ENCODE assay signal across 9 cellular contexts in the genomic region with DNA sequence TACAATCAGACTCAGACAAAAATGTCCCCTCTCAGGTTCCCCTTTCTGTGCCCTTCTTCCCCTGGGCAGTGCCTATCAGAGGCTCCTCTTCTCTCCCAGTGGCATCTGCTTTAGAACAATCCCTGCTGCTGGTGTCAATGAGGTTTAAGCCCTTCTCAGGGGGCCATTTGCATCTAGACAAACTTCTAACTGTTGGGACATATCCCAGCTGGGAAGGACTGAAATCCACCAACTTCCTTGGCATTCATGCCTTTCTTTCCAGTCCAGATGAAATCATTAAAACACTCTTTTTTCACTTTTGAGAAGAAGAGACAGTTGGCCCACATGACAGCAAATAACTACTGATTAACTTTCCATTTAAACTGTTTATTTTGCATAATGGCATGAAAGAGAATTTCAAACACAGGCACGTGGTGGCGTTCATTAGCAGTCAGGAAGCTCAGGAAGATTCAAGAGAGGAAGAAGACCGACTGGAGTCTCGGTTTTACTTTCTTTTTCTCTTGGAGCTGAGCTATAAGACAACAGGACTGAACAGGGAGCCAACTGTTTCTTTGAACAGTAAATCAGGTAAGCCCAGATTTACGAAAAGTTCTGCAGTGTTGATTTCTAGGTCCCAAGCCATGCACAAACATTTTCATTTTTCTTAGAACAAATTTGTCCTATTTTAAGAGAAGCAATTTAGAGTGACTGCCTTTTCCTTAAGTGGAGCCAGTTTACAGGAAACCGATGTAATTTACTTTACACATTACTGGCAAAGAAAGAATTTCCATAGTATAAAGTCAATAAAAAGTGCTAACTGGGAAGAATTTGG. TPM values are rescaled to one million over a fixed set of nuclear protein-coding genes. Genes with fewer than 3 reads are reported as not detected.
A peak's percentile ranks its signal among the peaks of the same experiment; 100 is the strongest.
DNase-seq lines count a peak whose midpoint lies in the region; ATAC-seq, FAIRE-seq and TF ChIP-seq lines count a peak whose summit lies in the region.
"Had no signal": no experiment of that assay in that cellular context is flagged by ENCODE, and none has a peak within 500 bp of the region (broad histone marks: within the 10 kb centered on the region; RNA-seq: fewer than 3 reads in every experiment).

A gene (plus strand): TSS at position 488 of the 811 bp plus-strand sequence. CDS start 1,354 bp downstream, outside the sequence.

- H3K4me3 Mint-ChIP-seq in activated naive CD8-positive, alpha-beta T cell treated with anti-CD3 and anti-CD28 coated beads, Interleukin-2, amount 50 U/mL, for 24 hours: peak within 1 kb of the TSS; percentile 94

- H3K4me1 Mint-ChIP-seq in activated naive CD8-positive, alpha-beta T cell treated with anti-CD3 and anti-CD28 coated beads, Interleukin-2, amount 50 U/mL, for 24 hours: peaks cover 73% of the 10 kb centered on the region

- H4K20me1 ChIP-seq in Loucy (ENCODE audit: insufficient read depth, low read length, poor library complexity, severe bottlenecking) (no peaks in the 10 kb centered on the region), keratinocyte (ENCODE audit: control insufficient read depth, extremely low read depth, insufficient read depth, low read length) (no peaks in the 10 kb centered on the region)

- peaks cover 49% of the 10 kb centered on the region for H3K36me3 Mint-ChIP-seq in activated naive CD8-positive, alpha-beta T cell treated with anti-CD3 and anti-CD28 coated beads, Interleukin-2, amount 50 U/mL, for 24 hours (ENCODE audit: low read depth)

- H3K27ac Mint-ChIP-seq in activated naive CD8-positive, alpha-beta T cell treated with anti-CD3 and anti-CD28 coated beads, Interleukin-2, amount 50 U/mL, for 24 hours: peak within 1 kb of the TSS; percentile 98

- H3K27me3 Mint-ChIP-seq in activated naive CD8-positive, alpha-beta T cell treated with anti-CD3 and anti-CD28 coated beads, Interleukin-2, amount 50 U/mL, for 24 hours: no peaks in the 10 kb centered on the region

- DNase-seq in NCI-H510A treated with DMSO at 0.1 percent for 48 hours (lab: John Stamatoyannopoulos, UW) (peak; percentile 7), NCI-H510A (lab: John Stamatoyannopoulos, UW) (no peak), keratinocyte (ENCODE audit: low read depth, low spot score) (no peak)
- no peak for DNase-seq in activated naive CD8-positive, alpha-beta T cell treated with anti-CD3 and anti-CD28 coated beads, Interleukin-2, amount 50 U/mL, for 24 hours
- no peak for DNase-seq in activated CD8-positive, alpha-beta memory T cell treated with anti-CD3 and anti-CD28 coated beads, Interleukin-2, amount 50 U/mL, for 4 hours

- H3K27me3 ChIP-seq in Loucy (ENCODE audit: insufficient read depth, low read length, poor library complexity, severe bottlenecking) (no peaks in the 10 kb centered on the region), keratinocyte (ENCODE audit: control insufficient read depth, extremely low read depth, insufficient read depth, low read length) (no peaks in the 10 kb centered on the region), stomach smooth muscle (ENCODE audit: control insufficient read depth in 1 of 2, insufficient read depth in 2 of 2, low read length in 2 of 2) (no peaks in the 10 kb centered on the region)

- H3K79me2 ChIP-seq in Loucy (ENCODE audit: insufficient read depth, low read length) (peaks cover 53% of the 10 kb centered on the region), keratinocyte (ENCODE audit: control insufficient read depth, insufficient read depth, low read length) (no peaks in the 10 kb centered on the region)

- H3K4me3 ChIP-seq in Loucy (ENCODE audit: low read length, poor library complexity, severe bottlenecking): peak within 1 kb of the TSS; percentile 81
- peak within 1 kb of the TSS in 2 of 3 experiments; percentile 66 to 70 for H3K4me3 ChIP-seq in keratinocyte (ENCODE audit: control insufficient read depth in 2 of 3, extremely low read depth in 1 of 3, insufficient read depth in 2 of 3, low read depth in 1 of 3, low read length in 3 of 3)
- H3K4me3 ChIP-seq in stomach smooth muscle (ENCODE audit: low read length in 2 of 2): peak within 1 kb of the TSS; percentile 70 to 83

- FAIRE-seq in keratinocyte (lab: Jason Lieb, UNC): peak; percentile 39

- ATAC-seq in GM21737 (IDR thresholded peaks at IDR 0.05; ENCODE audit: unreplicated experiment): peak; percentile 88
- ATAC-seq in activated naive CD8-positive, alpha-beta T cell treated with anti-CD3 and anti-CD28 coated beads, Interleukin-2, amount 50 U/mL, for 24 hours: peak; percentile 88

- no peak for TF ChIP-seq CTCF in Loucy (conservative IDR thresholded peaks at IDR 0.05; ENCODE audit: low read length)
- no peak for TF ChIP-seq CTCF in keratinocyte (optimal IDR thresholded peaks at IDR 0.05 in 1 of 3, IDR thresholded peaks at IDR 0.05 in 1 of 3, conservative IDR thresholded peaks at IDR 0.05 in 1 of 3; ENCODE audit: extremely low read depth in 1 of 3, insufficient read depth in 2 of 3, low read length in 3 of 3)

- H2AFZ ChIP-seq in Loucy (ENCODE audit: low read length) (peak within 1 kb of the TSS; percentile 75; the same call in 1 of the 2 replicates), keratinocyte (ENCODE audit: control insufficient read depth, low read length) (peak within 1 kb of the TSS; percentile 97)

- H3K27ac ChIP-seq in keratinocyte (ENCODE audit: control insufficient read depth, insufficient read depth, low read length): peak within 1 kb of the TSS; percentile 13
- H3K27ac ChIP-seq in stomach smooth muscle (ENCODE audit: low read length): peak within 1 kb of the TSS; percentile 58
- H3K27ac ChIP-seq: epithelial cell of prostate had no signal

- H3K9me1 ChIP-seq in keratinocyte (ENCODE audit: control insufficient read depth, extremely low read depth, insufficient read depth, low read length): no peaks in the 10 kb centered on the region

- H3K9me2 ChIP-seq in Loucy (replicated peaks; ENCODE audit: low read depth, low read length): no peaks in the 10 kb centered on the region

- dilution Hi-C loops in keratinocyte (cut with MboI; ENCODE audit: extremely low pct_ligation_motif_present, low sequenced_read_pairs): no loop called here

- peaks cover 20% of the 10 kb centered on the region for H3K9me3 Mint-ChIP-seq in activated naive CD8-positive, alpha-beta T cell treated with anti-CD3 and anti-CD28 coated beads, Interleukin-2, amount 50 U/mL, for 24 hours

- peaks cover 6% of the 10 kb centered on the region for H3K36me3 ChIP-seq in Loucy (ENCODE audit: insufficient read depth, low read length)
- H3K36me3 ChIP-seq in keratinocyte (ENCODE audit: control insufficient read depth in 2 of 2, extremely low read depth in 1 of 2, insufficient read depth in 2 of 2, low read length in 2 of 2): no peaks in the 10 kb centered on the region
- H3K36me3 ChIP-seq in stomach smooth muscle (ENCODE audit: control insufficient read depth in 2 of 2, insufficient read depth in 2 of 2, low read length in 2 of 2): no peaks in the 10 kb centered on the region

- H3K9ac ChIP-seq in Loucy (ENCODE audit: low read depth, low read length, poor library complexity, severe bottlenecking) (peak within 1 kb of the TSS; percentile 90), keratinocyte (ENCODE audit: control insufficient read depth, extremely low read depth, insufficient read depth, low read length) (peak within 1 kb of the TSS; percentile 34), stomach smooth muscle (ENCODE audit: low read length in 2 of 2) (peak within 1 kb of the TSS; percentile 71 to 80)

- H3K9me3 ChIP-seq in Loucy (ENCODE audit: insufficient read depth, low read depth, low read length): no peaks in the 10 kb centered on the region; the same call in 1 of the 2 replicates
- no peaks in the 10 kb centered on the region for H3K9me3 ChIP-seq in keratinocyte (ENCODE audit: control insufficient read depth, low read depth, low read length)
- no peaks in the 10 kb centered on the region for H3K9me3 ChIP-seq in stomach smooth muscle (ENCODE audit: control insufficient read depth in 2 of 2, low read length in 2 of 2)

- H3K4me1 ChIP-seq in Loucy (ENCODE audit: insufficient read depth, low read length, poor library complexity, severe bottlenecking) (peaks cover 39% of the 10 kb centered on the region), keratinocyte (ENCODE audit: control insufficient read depth, extremely low read depth, insufficient read depth, low read length) (peaks cover 4% of the 10 kb centered on the region), stomach smooth muscle (ENCODE audit: control insufficient read depth, insufficient read depth, low read length) (no peaks in the 10 kb centered on the region)

- no peaks in the 10 kb centered on the region for H3F3A ChIP-seq in Loucy (ENCODE audit: low read depth)

- peak within 1 kb of the TSS; percentile 86 for H3K4me2 ChIP-seq in Loucy (ENCODE audit: low read depth, low read length, poor library complexity, severe bottlenecking)
- H3K4me2 ChIP-seq in keratinocyte (ENCODE audit: control insufficient read depth, extremely low read depth, insufficient read depth, low read depth, low read length): peak within 1 kb of the TSS; percentile 91

RNA-seq across cellular contexts. Expression of the gene that starts here (rescaled TPM):
- polyA plus RNA-seq in keratinocyte: 1.7 to 3.2 TPM (median 2.5 TPM) in 3 replicates
- polyA plus RNA-seq in keratinocyte (2011; ENCODE audit: low read depth): not detected
- polyA plus RNA-seq in keratinocyte (2011; cell fraction: cytosol; rRNA removed): 1.1 and 1.8 TPM in 2 replicates
- polyA plus RNA-seq in keratinocyte (2011; cell fraction: nucleus; rRNA removed): 1.6 and 2.0 TPM in 2 replicates
- 0.48 and 1.7 TPM in 2 replicates for polyA plus RNA-seq in keratinocyte (2012; ENCODE audit: low replicate concordance)
- polyA minus RNA-seq in keratinocyte: 0.49 to 2.0 TPM (median 0.56 TPM) in 3 replicates
- not detected for polyA minus RNA-seq in keratinocyte (2011; cell fraction: cytosol; rRNA and poly(A)+ RNA removed)
- polyA minus RNA-seq in keratinocyte (2011; cell fraction: nucleus; rRNA and poly(A)+ RNA removed): 0.32 TPM in 1 of 2 replicates, not detected in the other

Comparison
In these comparisons a context has a peak if more than half of its experiments do, and no peak if none do; other contexts are left out.
1. H3K9ac ChIP-seq: peak in every context shown above with its lines; median percentile 90 in Loucy; 76 in stomach smooth muscle; 34 in keratinocyte.